ENCODE assay signal across 9 cellular contexts in the genomic region with DNA sequence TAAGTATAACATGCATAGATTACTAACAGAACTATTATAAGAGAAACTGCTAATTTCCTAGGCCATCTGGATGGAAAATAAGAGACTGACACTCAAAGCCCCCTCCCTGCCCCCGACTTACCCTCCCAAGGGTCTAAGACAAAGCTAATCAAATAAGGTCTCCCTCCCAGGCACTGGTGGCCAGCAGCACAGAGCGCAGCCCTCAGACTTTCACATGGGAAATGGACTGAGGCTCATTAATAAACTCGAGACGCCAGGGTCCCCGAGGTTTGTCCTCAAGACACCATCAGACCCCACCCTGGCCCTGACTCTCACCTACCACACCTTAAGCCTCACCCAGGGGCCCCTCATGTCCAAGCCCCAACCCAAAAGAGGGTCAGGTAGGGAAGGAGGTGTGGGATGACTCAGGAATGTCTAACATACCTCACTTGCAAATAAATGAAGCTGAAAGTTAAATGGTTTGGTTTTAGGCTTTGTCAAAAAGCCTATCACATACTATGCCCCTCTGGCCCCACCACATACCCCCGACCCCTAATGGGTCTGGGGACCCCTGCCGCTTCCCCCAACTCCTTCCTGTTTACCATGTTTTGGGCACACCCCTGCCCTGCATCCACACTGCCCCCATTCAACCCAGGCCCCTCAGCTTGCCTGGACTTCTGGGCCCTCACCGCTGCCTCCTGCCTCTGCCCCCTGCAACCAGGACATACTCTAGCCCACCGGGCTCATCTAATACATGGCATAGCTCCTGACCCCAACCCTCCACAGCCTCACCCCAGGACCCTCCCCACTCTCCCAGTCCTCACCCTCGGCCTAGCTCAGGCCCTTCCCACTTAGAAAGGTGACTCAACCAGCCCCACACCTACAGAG. TPM values are rescaled to one million over a fixed set of nuclear protein-coding genes. Genes with fewer than 3 reads are reported as not detected.
A peak's percentile ranks its signal among the peaks of the same experiment; 100 is the strongest.
DNase-seq lines count a peak whose midpoint lies in the region; ATAC-seq, FAIRE-seq and TF ChIP-seq lines count a peak whose summit lies in the region.
"Had no signal": no experiment of that assay in that cellular context is flagged by ENCODE, and none has a peak within 500 bp of the region (broad histone marks: within the 10 kb centered on the region; RNA-seq: fewer than 3 reads in every experiment).

No MANE protein-coding gene starts in this region.

- no TSS peak for BruUV-seq in PC-3 (replicated peaks; lab: Mats Ljungman, UMichigan)

- no peak for TF ChIP-seq CTCF in PC-3 (conservative IDR thresholded peaks at IDR 0.05; ENCODE audit: low read depth, low read length)
- TF ChIP-seq CTCF in endothelial cell (IDR thresholded peaks at IDR 0.05; ENCODE audit: unreplicated experiment) = no peak
- no peak for TF ChIP-seq CTCF in osteoblast (IDR thresholded peaks at IDR 0.05; ENCODE audit: extremely low read depth, low read depth, low read length)

- H3K79me2 ChIP-seq in PC-3 (ENCODE audit: low read length) (peaks cover 59% of the 10 kb centered on the region), osteoblast (ENCODE audit: insufficient read depth, low read length) (peaks cover 81% of the 10 kb centered on the region)

- POLR2A ChIA-PET in PC-3 (lab: Charles Lee; ENCODE audit: unreplicated experiment) = no interaction called here

- H3K9me3 ChIP-seq in PC-3 (ENCODE audit: low read length) (no peaks in the 10 kb centered on the region), osteoblast (ENCODE audit: low read depth, low read length) (no peaks in the 10 kb centered on the region)

- H3K4me1 Mint-ChIP-seq in endothelial cell (ENCODE audit: unreplicated experiment) = peaks cover 47% of the 10 kb centered on the region

- 0 out of 2 replicates have a peak, but pooled peaks cover 3% of the 10 kb centered on the region for H3K36me3 ChIP-seq in PC-3 (ENCODE audit: low read depth, low read length)
- H3K36me3 ChIP-seq in osteoblast (ENCODE audit: insufficient read depth, low read length) = no peaks in the 10 kb centered on the region

- H3K27me3 ChIP-seq in PC-3 (ENCODE audit: low read length) (no peaks in the 10 kb centered on the region), osteoblast (ENCODE audit: insufficient read depth, low read length) (no peaks in the 10 kb centered on the region)

- in situ Hi-C loops in ACHN (cut with HindIII; ENCODE audit: low pct_ligation_motif_present, low pct_unique_long_range_greater_than_20kb, low sequenced_read_pairs) = no loop called here

- FAIRE-seq in GM12891 (lab: Jason Lieb, UNC) = peak; percentile 54

- peaks cover 6% of the 10 kb centered on the region for H3K27me3 Mint-ChIP-seq in endothelial cell (ENCODE audit: unreplicated experiment)

- intact Hi-C loops in PC-3 (cut with micrococcal nuclease) = no loop called here

- H3K9me2 ChIP-seq in PC-3 (replicated peaks; ENCODE audit: low read length) = no peaks in the 10 kb centered on the region

- no peak overlapping the region for H3K4me3 ChIP-seq in PC-3 (ENCODE audit: low read length)
- no peak overlapping the region for H3K4me3 ChIP-seq in osteoblast (ENCODE audit: insufficient read depth, low read length)

- no peak overlapping the region for H3K9ac ChIP-seq in PC-3 (ENCODE audit: low read length)

- no peak for ATAC-seq in PC-3
- ATAC-seq in HG03460 (IDR thresholded peaks at IDR 0.05; ENCODE audit: unreplicated experiment) = no peak
- ATAC-seq in HG02973 (IDR thresholded peaks at IDR 0.05; ENCODE audit: unreplicated experiment) = no peak

- H3F3A ChIP-seq in PC-3 (ENCODE audit: low read length, unreplicated experiment) = no peaks in the 10 kb centered on the region

- 0 out of 2 replicates have a peak overlapping the region, but pooled peaks have one; percentile 7 for H3K27ac ChIP-seq in PC-3 (ENCODE audit: low read length)
- H3K27ac ChIP-seq in osteoblast (ENCODE audit: low read depth, low read length) = peak overlapping the region; percentile 33

- H3K4me1 ChIP-seq in PC-3 (ENCODE audit: insufficient read depth, low read length) (peaks cover 54% of the 10 kb centered on the region), osteoblast (ENCODE audit: insufficient read depth, low read length) (peaks cover 47% of the 10 kb centered on the region)

- CTCF ChIA-PET in PC-3 (lab: Charles Lee) = no interaction called here

- H3K27ac Mint-ChIP-seq in endothelial cell (ENCODE audit: unreplicated experiment) = peak overlapping the region; percentile 85

- H4K20me1 ChIP-seq in PC-3 (ENCODE audit: low read length) = no peaks in the 10 kb centered on the region
- H4K20me1 ChIP-seq in osteoblast (ENCODE audit: insufficient read depth, low read length) = peaks cover 4% of the 10 kb centered on the region

- H3K4me3 Mint-ChIP-seq in endothelial cell (ENCODE audit: unreplicated experiment) = no peak overlapping the region

- H3K4me2 ChIP-seq in PC-3 (ENCODE audit: low read length) (peak overlapping the region; percentile 28), osteoblast (ENCODE audit: insufficient read depth, low read length) (no peak overlapping the region)

- H3K36me3 Mint-ChIP-seq in endothelial cell (ENCODE audit: low read depth, unreplicated experiment) = peaks cover 9% of the 10 kb centered on the region

- H2AFZ ChIP-seq in PC-3 (ENCODE audit: low read length) = no peak overlapping the region
- H2AFZ ChIP-seq in osteoblast (ENCODE audit: low read length) = peak overlapping the region; percentile 37

- DNase-seq in GM12891 (ENCODE audit: insufficient read length, low spot score) (no peak), PC-3 (no peak), endothelial cell (ENCODE audit: low spot score) (no peak), osteoblast (ENCODE audit: insufficient read length, low spot score, missing footprints) (peak; percentile 42), ACHN (no peak)
- DNase-seq in activated CD4-positive, CD25-positive, alpha-beta regulatory T cell treated with anti-CD3 and anti-CD28 coated beads, Interleukin-2, amount 50 U/mL, for 72 hours = no peak
- DNase-seq: DND-41 had no signal

- TF ChIP-seq POLR2A in GM12891 (IDR thresholded peaks at IDR 0.05; ENCODE audit: low read depth, low read length) = no peak

- no peaks in the 10 kb centered on the region for H3K9me3 Mint-ChIP-seq in endothelial cell (ENCODE audit: unreplicated experiment)

TF ChIP-seq in GM12891, 5 proteins besides CTCF, POLR2A, EP300 and RAD21:
- TF ChIP-seq PAX5 (IDR thresholded peaks at IDR 0.05; ENCODE audit: insufficient read depth, low read length, severe bottlenecking) = no peak
- TF ChIP-seq TAF1 (IDR thresholded peaks at IDR 0.05; ENCODE audit: low read depth, low read length) = no peak
- no peak for TF ChIP-seq POU2F2 (IDR thresholded peaks at IDR 0.05; ENCODE audit: low read depth, low read length)
- TF ChIP-seq POLR2AphosphoS5 (IDR thresholded peaks at IDR 0.05; ENCODE audit: low read depth, low read length) = no peak
- TF ChIP-seq SPI1 (IDR thresholded peaks at IDR 0.05; ENCODE audit: low read depth, low read length) = no peak
TF ChIP-seq in GM12891: peak in this region for 0.

RNA-seq across cellular contexts. Expression of gene ARAP1, which starts 11.4 kb away (rescaled TPM):
- 55.4 TPM for polyA plus RNA-seq in GM12891 (2012; ENCODE audit: low read depth, missing spikeins)
- total RNA-seq in PC-3 (2014; rRNA removed) = 86.2 and 124 TPM in 2 replicates
- 55.1 TPM for total RNA-seq in endothelial cell (ENCODE audit: unreplicated experiment)
- 91.6 and 95.2 TPM in 2 replicates for total RNA-seq in osteoblast

RNA-seq across cellular contexts. Expression of gene STARD10, which starts 53.1 kb away (rescaled TPM):
- polyA plus RNA-seq in GM12891 (2012; ENCODE audit: low read depth, missing spikeins) = 23.1 TPM
- total RNA-seq in PC-3 (2014; rRNA removed) (284 and 362 TPM in 2 replicates), endothelial cell (ENCODE audit: unreplicated experiment) (13.4 TPM), osteoblast (25.3 and 25.7 TPM in 2 replicates)

Comparison
In these comparisons a context has a peak if more than half of its experiments do, and no peak if none do; other contexts are left out.
1. RNA of gene STARD10, which starts 53.1 kb away (total RNA-seq): 284 to 362 TPM in PC-3; 25.3 to 25.7 TPM in osteoblast and 13.4 TPM in endothelial cell (single experiment); every median in the first group is over 10 times any median in the second.